8 cellular contexts compared by ENCODE assay signal in the genomic region with DNA sequence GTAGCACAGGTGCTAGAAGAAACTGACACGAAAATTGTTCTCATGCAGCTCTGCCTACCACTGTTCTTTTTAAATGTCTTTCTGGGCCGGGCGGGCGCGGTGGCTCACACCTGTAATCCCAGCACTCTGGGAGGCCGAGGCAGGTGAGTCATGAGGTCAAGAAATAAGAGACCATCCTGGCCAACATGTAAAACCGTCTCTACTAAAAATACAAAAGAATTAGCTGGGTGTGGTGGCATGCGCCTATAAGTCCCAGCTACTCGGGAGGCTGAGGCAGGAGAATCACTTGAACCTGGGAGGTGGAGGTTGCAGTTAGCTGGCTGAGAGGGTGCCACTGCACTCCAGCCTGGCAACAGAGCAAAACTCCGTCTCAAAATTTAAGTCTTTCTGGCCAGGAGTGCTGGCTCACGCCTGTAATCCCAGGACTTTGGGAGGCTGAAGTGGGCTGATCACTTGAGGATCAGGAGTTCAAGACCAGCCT. TPM values are rescaled to one million over a fixed set of nuclear protein-coding genes. Genes with fewer than 3 reads are reported as not detected.
DNase-seq lines count a peak whose midpoint lies in the region; ATAC-seq and TF ChIP-seq lines count a peak whose summit lies in the region.

No MANE protein-coding gene starts in this region.

- H3K27ac ChIP-seq in SK-N-SH (ENCODE audit: low read depth in 2 of 2, low read length in 1 of 2) (peak overlapping the region in 1 of 2 experiments; percentile 70; a peak in 3 of 4 replicates), foreskin keratinocyte (peak overlapping the region; percentile 73), spleen (peak overlapping the region; percentile 76 to 94 (median 92))

- H3K27me3 ChIP-seq in SK-N-SH (ENCODE audit: insufficient read depth) (no peaks in the 10 kb centered on the region), foreskin keratinocyte (no peaks in the 10 kb centered on the region), spleen (replicated peaks in 1 of 7) (no peaks in the 10 kb centered on the region)

- no peaks in the 10 kb centered on the region for H4K20me1 ChIP-seq in SK-N-SH (ENCODE audit: insufficient read depth)

- TF ChIP-seq CTCF in SK-N-SH (IDR thresholded peaks at IDR 0.05) (no peak), foreskin keratinocyte (conservative IDR thresholded peaks at IDR 0.05) (no peak), spleen (IDR thresholded peaks at IDR 0.05 in 8 of 11, conservative IDR thresholded peaks at IDR 0.05 in 3 of 11) (no peak)

- H3K79me2 ChIP-seq in SK-N-SH (ENCODE audit: insufficient read depth) = peaks cover 49% of the 10 kb centered on the region

- no peaks in the 10 kb centered on the region for H3K9me2 ChIP-seq in SK-N-SH

- TF ChIP-seq RAD21 in SK-N-SH (IDR thresholded peaks at IDR 0.05; ENCODE audit: low read length) = no peak

- POLR2A ChIA-PET in SK-N-SH (lab: Yijun Ruan, JAX) = interaction anchor here (1.0 to 1.3 kb wide), 3 partner anchors 15 to 29 kb away, joined by 3 to 4 read pairs (median 3); partner anchors contain the start of gene KHDC4

- TF ChIP-seq EP300 in SK-N-SH (IDR thresholded peaks at IDR 0.05; ENCODE audit: borderline replicate concordance in 1 of 2, low read depth in 1 of 2, low read length in 1 of 2) = no peak

- H3K4me3 ChIP-seq in SK-N-SH (ENCODE audit: low read depth in 2 of 2, low read length in 1 of 2) = peak overlapping the region in 1 of 2 experiments; percentile 94; a peak in 1 of 4 replicates
- peak overlapping the region in 1 of 8 donors; percentile 84 for H3K4me3 ChIP-seq in spleen

- H3F3A ChIP-seq in SK-N-SH (replicated peaks; ENCODE audit: insufficient read depth) = peaks cover 67% of the 10 kb centered on the region

- H3K4me1 ChIP-seq in SK-N-SH (ENCODE audit: control insufficient read depth in 1 of 2, insufficient read depth in 2 of 2, low read depth in 1 of 2, low read length in 1 of 2) (peaks cover 0 to 8% of the 10 kb centered on the region in 2 experiments; a peak in 3 of 4 replicates), foreskin keratinocyte (peaks cover 6% of the 10 kb centered on the region), spleen (peaks cover 13 to 44% (median 28%) of the 10 kb centered on the region in 6 donors)

- H3K36me3 ChIP-seq in SK-N-SH (replicated peaks in 1 of 2; ENCODE audit: control insufficient read depth in 1 of 2, insufficient read depth in 2 of 2, low read length in 1 of 2) (peaks cover 46 to 86% of the 10 kb centered on the region in 2 experiments), spleen (peaks cover 6 to 83% (median 69%) of the 10 kb centered on the region in 6 donors)

- H3K4me2 ChIP-seq in SK-N-SH = peak overlapping the region; percentile 98; the same call in 1 of the 2 replicates

- CTCF ChIA-PET in SK-N-SH (lab: Yijun Ruan, JAX) = interaction anchor here (0.6 to 1.0 kb wide), 3 partner anchors 14 to 147 kb away, joined by 3 to 4 read pairs (median 3); no protein-coding TSS in a partner anchor

- DNase-seq in SK-N-SH = no peak
- peak; percentile 17 for DNase-seq in SW480 (ENCODE audit: low spot score)
- peak in 1 of 2 donors; percentile 48 for DNase-seq in foreskin keratinocyte
- DNase-seq in spleen = no peak
- no peak for DNase-seq in NCI-H2107 (lab: John Stamatoyannopoulos, UW)

- intact Hi-C loops in spleen (cut with DNase I; ENCODE audit: low total_unique reads) = no loop called here

- WGBS in SK-N-SH (ENCODE audit: low lambda C conversion rate) = 78% methylated on average over 10 of the region's 11 CpGs
- WGBS in spleen, 5 donors = 84 to 92% (median 89%) methylated on average over 10 to 11 of the region's 11 CpGs

- ATAC-seq in SK-N-SH treated with all-trans-retinoic acid at 6 μM for 48 hours (no peak), foreskin keratinocyte (no peak), HG03025 (IDR thresholded peaks at IDR 0.05; ENCODE audit: low FRiP score, unreplicated experiment) (no peak), HG03469 (IDR thresholded peaks at IDR 0.05; ENCODE audit: unreplicated experiment) (no peak)

- H2AFZ ChIP-seq in SK-N-SH (ENCODE audit: low read depth) = no peak overlapping the region

- no peak for TF ChIP-seq POLR2A in spleen (IDR thresholded peaks at IDR 0.05)

- H3K9me3 ChIP-seq in SK-N-SH = no peaks in the 10 kb centered on the region
- H3K9me3 ChIP-seq in spleen = no peaks in the 10 kb centered on the region

- H3K9ac ChIP-seq in SK-N-SH = peak overlapping the region; percentile 86; the same call in 1 of the 2 replicates

TF ChIP-seq in SK-N-SH, 30 proteins besides CTCF, POLR2A, EP300 and RAD21 (continues in another document):
- TF ChIP-seq, protein P1, sequence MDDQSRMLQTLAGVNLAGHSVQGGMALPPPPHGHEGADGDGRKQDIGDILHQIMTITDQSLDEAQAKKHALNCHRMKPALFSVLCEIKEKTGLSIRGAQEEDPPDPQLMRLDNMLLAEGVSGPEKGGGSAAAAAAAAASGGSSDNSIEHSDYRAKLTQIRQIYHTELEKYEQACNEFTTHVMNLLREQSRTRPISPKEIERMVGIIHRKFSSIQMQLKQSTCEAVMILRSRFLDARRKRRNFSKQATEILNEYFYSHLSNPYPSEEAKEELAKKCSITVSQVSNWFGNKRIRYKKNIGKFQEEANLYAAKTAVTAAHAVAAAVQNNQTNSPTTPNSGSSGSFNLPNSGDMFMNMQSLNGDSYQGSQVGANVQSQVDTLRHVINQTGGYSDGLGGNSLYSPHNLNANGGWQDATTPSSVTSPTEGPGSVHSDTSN (IDR thresholded peaks at IDR 0.05) = no peak
- TF ChIP-seq MXI1 (IDR thresholded peaks at IDR 0.05; ENCODE audit: low read depth, low read length) = no peak

TF ChIP-seq in SK-N-SH treated with all-trans-retinoic acid at 6 μM for 48 hours, 23 proteins besides CTCF, POLR2A, EP300 and RAD21 (continues in another document):
- TF ChIP-seq ESRRG (CRISPR knock-in tag; IDR thresholded peaks at IDR 0.05) = no peak
- no peak for TF ChIP-seq ZFP3 (CRISPR knock-in tag; IDR thresholded peaks at IDR 0.05)
- TF ChIP-seq PPARA (CRISPR knock-in tag; IDR thresholded peaks at IDR 0.05; ENCODE audit: borderline replicate concordance) = no peak
- no peak for TF ChIP-seq POU6F1 (CRISPR knock-in tag; IDR thresholded peaks at IDR 0.05; ENCODE audit: borderline replicate concordance, low read depth)
- no peak for TF ChIP-seq ZNF8 (CRISPR knock-in tag; IDR thresholded peaks at IDR 0.05)
- TF ChIP-seq GLIS3 (CRISPR knock-in tag; IDR thresholded peaks at IDR 0.05) = no peak

RNA-seq across cellular contexts. Expression of gene RIT1, which starts 0.9 kb away (rescaled TPM):
- polyA plus RNA-seq in SK-N-SH (2012; rRNA removed) = 28.8 and 35.3 TPM in 2 replicates
- 35.5 and 36.8 TPM in 2 replicates for polyA plus RNA-seq in SK-N-SH (2012; cell fraction: cytosol; rRNA removed)
- 18.0 and 29.0 TPM in 2 replicates for polyA plus RNA-seq in SK-N-SH (2012; cell fraction: nucleus; rRNA removed)
- 17.7 and 21.9 TPM in 2 replicates for total RNA-seq in foreskin keratinocyte
- polyA plus RNA-seq in foreskin keratinocyte = 13.7 and 14.1 TPM in 2 replicates
- 10 to 100 TPM; 48.1 to 66.2 (median 52.6) TPM for total RNA-seq in spleen
- 10 to 100 TPM in 2 of 3 donors, 1 to 10 TPM in 1; 9.0 to 16.3 (median 10.2) TPM for polyA plus RNA-seq in spleen

RNA-seq across cellular contexts. Expression of gene KHDC4, which starts 22.1 kb away (rescaled TPM):
- 43.1 and 94.4 TPM in 2 replicates for polyA plus RNA-seq in SK-N-SH (2012; rRNA removed)
- 24.6 and 27.2 TPM in 2 replicates for polyA plus RNA-seq in SK-N-SH (2012; cell fraction: cytosol; rRNA removed)
- 176 and 362 TPM in 2 replicates for polyA plus RNA-seq in SK-N-SH (2012; cell fraction: nucleus; rRNA removed)
- total RNA-seq in foreskin keratinocyte = 22.7 and 27.9 TPM in 2 replicates
- polyA plus RNA-seq in foreskin keratinocyte = 9.0 and 12.1 TPM in 2 replicates
- 10 to 100 TPM; 43.2 to 70.5 (median 59.3) TPM for total RNA-seq in spleen
- polyA plus RNA-seq in spleen = 10 to 100 TPM; 24.9 to 33.8 (median 29.3) TPM

RNA-seq across cellular contexts. Expression of gene RXFP4, which starts 29.3 kb away (rescaled TPM):
- polyA plus RNA-seq in SK-N-SH (2012; rRNA removed) (not detected in 2 replicates), foreskin keratinocyte (not detected in 2 replicates), spleen (under 1 TPM in 1 of 3 donors, not detected in 2; 0.06 TPM)
- not detected in 2 replicates for polyA plus RNA-seq in SK-N-SH (2012; cell fraction: cytosol; rRNA removed)
- not detected in 2 replicates for polyA plus RNA-seq in SK-N-SH (2012; cell fraction: nucleus; rRNA removed)
- total RNA-seq in foreskin keratinocyte (not detected in 2 replicates), spleen (under 1 TPM in 1 of 7 donors, not detected in 6; 0.88 TPM)

RNA-seq across cellular contexts. Expression of gene SYT11, which starts 52.7 kb away (rescaled TPM):
- polyA plus RNA-seq in SK-N-SH (2012; rRNA removed) (26.7 and 37.0 TPM in 2 replicates), foreskin keratinocyte (0.25 and 0.29 TPM in 2 replicates), spleen (1 to 10 TPM; 1.1 to 2.9 (median 1.8) TPM)
- 27.3 and 31.5 TPM in 2 replicates for polyA plus RNA-seq in SK-N-SH (2012; cell fraction: cytosol; rRNA removed)
- 18.5 and 34.6 TPM in 2 replicates for polyA plus RNA-seq in SK-N-SH (2012; cell fraction: nucleus; rRNA removed)
- total RNA-seq in foreskin keratinocyte (0.54 and 0.60 TPM in 2 replicates), spleen (10 to 100 TPM; 10.2 to 22.1 (median 13.7) TPM)

RNA-seq across cellular contexts. Expression of gene GON4L, which starts 55.1 kb away (rescaled TPM):
- 16.5 and 24.6 TPM in 2 replicates for polyA plus RNA-seq in SK-N-SH (2012; rRNA removed)
- polyA plus RNA-seq in SK-N-SH (2012; cell fraction: cytosol; rRNA removed) = 12.1 and 12.3 TPM in 2 replicates
- polyA plus RNA-seq in SK-N-SH (2012; cell fraction: nucleus; rRNA removed) = 59.9 and 75.9 TPM in 2 replicates
- 19.6 and 20.2 TPM in 2 replicates for total RNA-seq in foreskin keratinocyte
- 8.6 and 8.7 TPM in 2 replicates for polyA plus RNA-seq in foreskin keratinocyte
- 100 to 1,000 TPM in 1 of 7 donors, 10 to 100 TPM in 6; 56.6 to 103 (median 70.2) TPM for total RNA-seq in spleen
- 10 to 100 TPM; 12.3 to 27.1 (median 22.3) TPM for polyA plus RNA-seq in spleen
